8 cellular contexts compared by ENCODE assay signal in the genomic region with DNA sequence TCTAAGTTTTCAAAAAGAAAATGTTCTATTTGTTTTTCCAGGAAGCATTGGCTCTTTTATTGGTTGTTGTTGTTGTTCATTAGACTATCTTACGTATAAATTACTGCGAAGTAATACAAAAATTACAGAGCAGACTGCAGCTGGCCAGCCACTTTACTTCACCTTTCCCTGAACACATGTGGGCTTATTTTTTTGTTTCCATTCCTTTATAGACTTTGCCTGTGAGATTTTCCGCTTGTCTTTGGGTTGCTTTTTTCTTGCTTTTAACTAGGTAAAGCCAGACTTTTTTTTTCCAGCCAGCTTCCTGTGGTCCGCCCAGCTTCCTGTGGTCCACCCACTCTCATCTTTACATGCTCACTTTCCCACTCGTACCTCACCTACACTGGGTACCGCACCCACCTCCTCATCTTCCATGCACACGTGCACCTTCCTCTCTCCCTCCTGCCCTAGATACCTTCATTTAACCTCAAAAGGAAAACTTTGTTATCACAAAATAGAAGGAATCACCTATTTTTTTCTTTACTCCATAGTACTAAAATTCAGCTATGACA.
A peak's percentile ranks its signal among the peaks of the same experiment; 100 is the strongest.
DNase-seq lines count a peak whose midpoint lies in the region; ATAC-seq lines count a peak whose summit lies in the region.

No MANE protein-coding gene starts in this region.

- H3K27ac Mint-ChIP-seq in activated CD8-positive, alpha-beta memory T cell treated with anti-CD3 and anti-CD28 coated beads, Interleukin-2, amount 10 ng/mL, durations not matched to agents 7 days and 5 days = no peak overlapping the region
- peak overlapping the region; percentile 67 for H3K27ac Mint-ChIP-seq in activated naive CD8-positive, alpha-beta T cell treated with anti-CD3 and anti-CD28 coated beads for 36 hours
- H3K27ac Mint-ChIP-seq in stimulated activated effector memory CD8-positive, alpha-beta T cell treated with anti-CD3 and anti-CD28 coated beads, Interleukin-12 subunit alpha, Interleukin-12 subunit beta, amount 100 ng/mL, for 72 hours = peak overlapping the region; percentile 11

- peak; percentile 51 for DNase-seq in activated CD8-positive, alpha-beta memory T cell treated with anti-CD3 and anti-CD28 coated beads, Interleukin-2, amount 10 ng/mL, durations not matched to agents 7 days and 5 days
- DNase-seq in activated CD8-positive, alpha-beta memory T cell treated with anti-CD3 and anti-CD28 coated beads, Interleukin-2, amount 50 U/mL, for 48 hours = no peak
- peak; percentile 57 for DNase-seq in activated naive CD8-positive, alpha-beta T cell treated with anti-CD3 and anti-CD28 coated beads for 36 hours
- no peak for DNase-seq in stimulated activated effector memory CD8-positive, alpha-beta T cell treated with anti-CD3 and anti-CD28 coated beads, Interleukin-12 subunit alpha, Interleukin-12 subunit beta, amount 100 ng/mL, for 72 hours (ENCODE audit: low spot score in 2 of 2)
- DNase-seq in HuH-7 (ENCODE audit: low spot score) = no peak
- DNase-seq in left colon = no peak

- intact Hi-C loops in left colon (cut with DNase I, micrococcal nuclease) = loop anchor here (5.0 to 10.0 kb wide), 2 partner anchors 123 to 125 kb away; no protein-coding TSS in a partner anchor

- no peaks in the 10 kb centered on the region for H3K9me3 Mint-ChIP-seq in activated CD8-positive, alpha-beta memory T cell treated with anti-CD3 and anti-CD28 coated beads, Interleukin-2, amount 10 ng/mL, durations not matched to agents 7 days and 5 days (ENCODE audit: low read depth)
- no peaks in the 10 kb centered on the region for H3K9me3 Mint-ChIP-seq in activated naive CD8-positive, alpha-beta T cell treated with anti-CD3 and anti-CD28 coated beads for 36 hours
- H3K9me3 Mint-ChIP-seq in stimulated activated effector memory CD8-positive, alpha-beta T cell treated with anti-CD3 and anti-CD28 coated beads, Interleukin-12 subunit alpha, Interleukin-12 subunit beta, amount 100 ng/mL, for 72 hours = no peaks in the 10 kb centered on the region

- peaks cover 14% of the 10 kb centered on the region for H3K4me1 Mint-ChIP-seq in activated CD8-positive, alpha-beta memory T cell treated with anti-CD3 and anti-CD28 coated beads, Interleukin-2, amount 10 ng/mL, durations not matched to agents 7 days and 5 days
- peaks cover 41% of the 10 kb centered on the region for H3K4me1 Mint-ChIP-seq in activated naive CD8-positive, alpha-beta T cell treated with anti-CD3 and anti-CD28 coated beads for 36 hours
- peaks cover 21% of the 10 kb centered on the region for H3K4me1 Mint-ChIP-seq in stimulated activated effector memory CD8-positive, alpha-beta T cell treated with anti-CD3 and anti-CD28 coated beads, Interleukin-12 subunit alpha, Interleukin-12 subunit beta, amount 100 ng/mL, for 72 hours

- peak; percentile 67 for ATAC-seq in activated CD8-positive, alpha-beta memory T cell treated with anti-CD3 and anti-CD28 coated beads, Interleukin-2, amount 10 ng/mL, durations not matched to agents 7 days and 5 days
- peak; percentile 18 for ATAC-seq in HG03378 (IDR thresholded peaks at IDR 0.05; ENCODE audit: unreplicated experiment)
- ATAC-seq in stimulated activated effector memory CD8-positive, alpha-beta T cell treated with anti-CD3 and anti-CD28 coated beads, Interleukin-12 subunit alpha, Interleukin-12 subunit beta, amount 100 ng/mL, for 72 hours = peak; percentile 47
- ATAC-seq in GM19397 (IDR thresholded peaks at IDR 0.05; ENCODE audit: unreplicated experiment) = no peak
- no peak for ATAC-seq in left colon

- H3K27me3 Mint-ChIP-seq in activated CD8-positive, alpha-beta memory T cell treated with anti-CD3 and anti-CD28 coated beads, Interleukin-2, amount 10 ng/mL, durations not matched to agents 7 days and 5 days = peaks cover 5% of the 10 kb centered on the region
- no peaks in the 10 kb centered on the region for H3K27me3 Mint-ChIP-seq in activated naive CD8-positive, alpha-beta T cell treated with anti-CD3 and anti-CD28 coated beads for 36 hours

- CTCF ChIA-PET in activated CD8-positive, alpha-beta memory T cell treated with anti-CD3 and anti-CD28 coated beads, Interleukin-2, amount 10 ng/mL, durations not matched to agents 7 days and 5 days (lab: Charles Lee) = interaction anchor here (0.8 to 6.9 kb wide), 26 partner anchors 9 to 127 kb away, joined by 3 to 81 read pairs (median 6); no protein-coding TSS in a partner anchor

- H3K36me3 Mint-ChIP-seq in activated CD8-positive, alpha-beta memory T cell treated with anti-CD3 and anti-CD28 coated beads, Interleukin-2, amount 10 ng/mL, durations not matched to agents 7 days and 5 days = no peaks in the 10 kb centered on the region
- no peaks in the 10 kb centered on the region for H3K36me3 Mint-ChIP-seq in activated naive CD8-positive, alpha-beta T cell treated with anti-CD3 and anti-CD28 coated beads for 36 hours
- no peaks in the 10 kb centered on the region for H3K36me3 Mint-ChIP-seq in stimulated activated effector memory CD8-positive, alpha-beta T cell treated with anti-CD3 and anti-CD28 coated beads, Interleukin-12 subunit alpha, Interleukin-12 subunit beta, amount 100 ng/mL, for 72 hours

- peak overlapping the region; percentile 40 for H3K4me3 Mint-ChIP-seq in activated CD8-positive, alpha-beta memory T cell treated with anti-CD3 and anti-CD28 coated beads, Interleukin-2, amount 10 ng/mL, durations not matched to agents 7 days and 5 days
- H3K4me3 Mint-ChIP-seq in activated naive CD8-positive, alpha-beta T cell treated with anti-CD3 and anti-CD28 coated beads for 36 hours = peak overlapping the region; percentile 44
- peak overlapping the region; percentile 58 for H3K4me3 Mint-ChIP-seq in stimulated activated effector memory CD8-positive, alpha-beta T cell treated with anti-CD3 and anti-CD28 coated beads, Interleukin-12 subunit alpha, Interleukin-12 subunit beta, amount 100 ng/mL, for 72 hours

Comparison
In these comparisons a context has a peak if more than half of its experiments do, and no peak if none do; other contexts are left out.
1. DNase-seq: peak in activated CD8-positive, alpha-beta memory T cell treated with anti-CD3 and anti-CD28 coated beads, Interleukin-2, amount 10 ng/mL, durations not matched to agents 7 days and 5 days (single experiment) and activated naive CD8-positive, alpha-beta T cell treated with anti-CD3 and anti-CD28 coated beads for 36 hours (single experiment); none in activated CD8-positive, alpha-beta memory T cell treated with anti-CD3 and anti-CD28 coated beads, Interleukin-2, amount 50 U/mL, for 48 hours (single experiment), stimulated activated effector memory CD8-positive, alpha-beta T cell treated with anti-CD3 and anti-CD28 coated beads, Interleukin-12 subunit alpha, Interleukin-12 subunit beta, amount 100 ng/mL, for 72 hours (0 of 2), HuH-7 (single experiment) and left colon (0 of 2).
2. ATAC-seq: peak in activated CD8-positive, alpha-beta memory T cell treated with anti-CD3 and anti-CD28 coated beads, Interleukin-2, amount 10 ng/mL, durations not matched to agents 7 days and 5 days (single experiment), HG03378 (single experiment) and stimulated activated effector memory CD8-positive, alpha-beta T cell treated with anti-CD3 and anti-CD28 coated beads, Interleukin-12 subunit alpha, Interleukin-12 subunit beta, amount 100 ng/mL, for 72 hours (single experiment); none in GM19397 (single experiment) and left colon (single experiment).
3. Peak in every context shown above with its lines, with median percentiles within 50 percentile points of each other: H3K4me3 Mint-ChIP-seq.